Comparison of ENCODE assay signal across 15 cellular contexts in genomic region chr10:97127960-97128850, GRCh38. TPM values are rescaled to one million over a fixed set of nuclear protein-coding genes. Genes with fewer than 3 reads are reported as not detected.
DNase-seq lines count a peak whose midpoint lies in the region; ATAC-seq, FAIRE-seq and TF ChIP-seq lines count a peak whose summit lies in the region.
"Had no signal": no experiment of that assay in that cellular context is flagged by ENCODE, and none has a peak within 500 bp of the region (broad histone marks: within the 10 kb centered on the region; RNA-seq: fewer than 3 reads in every experiment).

No MANE protein-coding gene starts in this region.

- H3K27ac Mint-ChIP-seq in brain: peak overlapping the region; percentile 79 to 97 (median 89)

- peak overlapping the region; percentile 53 for H2AK5ac ChIP-seq in neuronal stem cell (ENCODE audit: low read depth, low read length)

- DNase-seq in DMS79 treated with DMSO at 0.1 percent for 48 hours (lab: John Stamatoyannopoulos, UW): peak; percentile 61
- peak; percentile 55 for DNase-seq in NCI-H1694 treated with DMSO at 0.1 percent for 48 hours (lab: John Stamatoyannopoulos, UW)
- DNase-seq in neuronal stem cell (ENCODE audit: low spot score): no peak
- DNase-seq in H54 (ENCODE audit: insufficient read length, low spot score): no peak
- DNase-seq in ascending aorta (ENCODE audit: low spot score in 2 of 2): no peak
- DNase-seq: activated T-cell treated with anti-CD3 and anti-CD28 coated beads for 4 hours; CD8-positive, alpha-beta memory T cell; effector memory CD4-positive, alpha-beta T cell; naive B cell had no signal

- no peaks in the 10 kb centered on the region for H3K36me3 ChIP-seq in neuronal stem cell (replicated peaks in 1 of 2; ENCODE audit: control insufficient read depth in 2 of 2, insufficient read depth in 2 of 2, low read length in 2 of 2)
- no peaks in the 10 kb centered on the region for H3K36me3 ChIP-seq in ascending aorta
- H3K36me3 ChIP-seq: suprapubic skin had no signal

- no peaks in the 10 kb centered on the region for H3K27me3 ChIP-seq in neuronal stem cell (ENCODE audit: control insufficient read depth in 3 of 3, insufficient read depth in 3 of 3, low read depth in 1 of 3, low read length in 3 of 3)
- H3K27me3 ChIP-seq in ascending aorta: no peaks in the 10 kb centered on the region

- no peak for FAIRE-seq in H54 (lab: Jason Lieb, UNC)
- FAIRE-seq: astrocyte had no signal

- no peaks in the 10 kb centered on the region for H3K9me3 ChIP-seq in neuronal stem cell (replicated peaks in 1 of 2; ENCODE audit: control insufficient read depth in 2 of 2, insufficient read depth in 1 of 2, low read depth in 1 of 2, low read length in 2 of 2)
- H3K9me3 ChIP-seq in ascending aorta: no peaks in the 10 kb centered on the region
- H3K9me3 ChIP-seq: suprapubic skin had no signal

- no peak overlapping the region for H3K4me2 ChIP-seq in neuronal stem cell (ENCODE audit: insufficient read depth, low read length, poor library complexity, severe bottlenecking)

- TF ChIP-seq POLR2A in H54 (IDR thresholded peaks at IDR 0.05; ENCODE audit: low read depth, low read length): no peak

- H3K9me3 Mint-ChIP-seq in brain: no peaks in the 10 kb centered on the region
- H3K9me3 Mint-ChIP-seq: CD8-positive, alpha-beta memory T cell; naive B cell had no signal

- peak overlapping the region; percentile 68 for H2AFZ ChIP-seq in neuronal stem cell (ENCODE audit: low read length)

- peak overlapping the region; percentile 70 for H3K18ac ChIP-seq in neuronal stem cell (ENCODE audit: low read length)

- H3K27ac ChIP-seq in neuronal stem cell (replicated peaks; ENCODE audit: low read length) (no peak overlapping the region), ascending aorta (no peak overlapping the region)
- H3K27ac ChIP-seq: HL-60, suprapubic skin had no signal

- H2BK12ac ChIP-seq in neuronal stem cell (ENCODE audit: low read length): no peak overlapping the region

- H2BK15ac ChIP-seq in neuronal stem cell (ENCODE audit: low read length): peak overlapping the region; percentile 64

- no peaks in the 10 kb centered on the region for H3K79me1 ChIP-seq in neuronal stem cell (ENCODE audit: low read depth, low read length)

- no peak overlapping the region for H3K4me3 ChIP-seq in neuronal stem cell (ENCODE audit: low read length in 2 of 2)
- H3K4me3 ChIP-seq in ascending aorta: no peak overlapping the region
- H3K4me3 ChIP-seq: suprapubic skin had no signal

- H3K4me1 Mint-ChIP-seq in brain: peaks cover 87% of the 10 kb centered on the region
- H3K4me1 Mint-ChIP-seq: CD8-positive, alpha-beta memory T cell; naive B cell had no signal

- H3K4me1 ChIP-seq in neuronal stem cell (ENCODE audit: control insufficient read depth in 2 of 2, insufficient read depth in 1 of 2, low read depth in 1 of 2, low read length in 2 of 2) (peaks cover 8 to 36% of the 10 kb centered on the region in 2 donors), ascending aorta (no peaks in the 10 kb centered on the region)
- H3K4me1 ChIP-seq: suprapubic skin had no signal

- H3K4me3 Mint-ChIP-seq in brain: peak overlapping the region in 4 of 5 experiments; percentile 37 to 54 (median 50)
- H3K4me3 Mint-ChIP-seq: CD8-positive, alpha-beta memory T cell; naive B cell had no signal

- peak overlapping the region; percentile 77 for H3K9ac ChIP-seq in neuronal stem cell (ENCODE audit: low read depth, low read length, poor library complexity)

- ATAC-seq in HG02981 (IDR thresholded peaks at IDR 0.05; ENCODE audit: unreplicated experiment) (no peak), HG03432 (IDR thresholded peaks at IDR 0.05; ENCODE audit: unreplicated experiment) (no peak)

- peak overlapping the region; percentile 50 for H2BK120ac ChIP-seq in neuronal stem cell (ENCODE audit: low read depth, low read length)

- no peak overlapping the region for H3K14ac ChIP-seq in neuronal stem cell (ENCODE audit: low read length)

- intact Hi-C loops in ascending aorta (cut with DNase I): no loop called here

- WGBS in neuronal stem cell (ENCODE audit: extremely low coverage in 2 of 2, insufficient read length in 2 of 2, insufficient replicate concordance in 1 of 2), 2 donors: no CpG with 5 or more reads among the region's 15 CpGs

- no peak overlapping the region for H4K8ac ChIP-seq in neuronal stem cell (ENCODE audit: low read depth, low read length)

- TF ChIP-seq CTCF in brain (conservative IDR thresholded peaks at IDR 0.05) (no peak), ascending aorta (IDR thresholded peaks at IDR 0.05) (no peak)

- H2BK5ac ChIP-seq in neuronal stem cell (ENCODE audit: low read length): no peak overlapping the region

- peaks cover 17% of the 10 kb centered on the region for H3K27me3 Mint-ChIP-seq in brain

- no peak overlapping the region for H3K4ac ChIP-seq in neuronal stem cell (ENCODE audit: low read length)

- H3K23ac ChIP-seq in neuronal stem cell (ENCODE audit: low read depth, low read length, poor library complexity): no peak overlapping the region

- no peak overlapping the region for H4K91ac ChIP-seq in neuronal stem cell (ENCODE audit: low read depth, low read length, poor library complexity)

- peaks cover 8% of the 10 kb centered on the region for H3K36me3 Mint-ChIP-seq in brain
- H3K36me3 Mint-ChIP-seq: CD8-positive, alpha-beta memory T cell; naive B cell had no signal

RNA-seq across cellular contexts. Expression of gene SLIT1, which starts 57.6 kb away (rescaled TPM):
- 24.9 TPM for polyA plus RNA-seq in brain (ENCODE audit: insufficient read depth, low read depth, low replicate concordance)
- 0.35 TPM for polyA plus RNA-seq in neuronal stem cell (2013, experiment 1 of 2)
- 0.40 TPM for polyA plus RNA-seq in neuronal stem cell (2013, experiment 2 of 2)
- not detected for total RNA-seq in ascending aorta

Comparison
In these comparisons a context has a peak if more than half of its experiments do, and no peak if none do; other contexts are left out.
1. DNase-seq: peak in DMS79 treated with DMSO at 0.1 percent for 48 hours (single experiment) and NCI-H1694 treated with DMSO at 0.1 percent for 48 hours (single experiment); none in neuronal stem cell (single experiment), H54 (single experiment) and ascending aorta (0 of 2).